11 cellular contexts compared by ENCODE assay signal in the genomic region with DNA sequence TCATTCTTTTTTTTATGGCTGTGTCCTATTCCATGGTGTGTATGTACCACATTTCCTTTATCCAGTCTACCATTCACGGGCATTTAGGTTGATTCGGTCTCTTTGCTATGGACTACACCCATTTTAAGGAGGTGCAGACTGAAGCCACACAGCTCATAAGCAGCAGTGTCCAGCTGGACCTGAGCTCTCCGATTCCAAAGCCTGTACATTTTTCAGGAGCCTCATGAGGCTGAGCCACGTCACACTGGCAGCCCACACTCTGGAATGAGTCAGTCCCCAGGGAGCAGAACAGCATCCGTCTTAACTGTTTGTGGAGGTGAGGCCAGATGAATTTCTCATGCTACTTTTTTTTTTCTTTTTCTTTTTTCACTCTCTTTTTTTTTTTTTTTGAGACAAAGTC.
DNase-seq lines count a peak whose midpoint lies in the region; TF ChIP-seq lines count a peak whose summit lies in the region.
"Had no signal": no experiment of that assay in that cellular context is flagged by ENCODE, and none has a peak within 500 bp of the region (broad histone marks: within the 10 kb centered on the region; RNA-seq: fewer than 3 reads in every experiment).

No MANE protein-coding gene starts in this region.

- no peaks in the 10 kb centered on the region for H3K27me3 ChIP-seq in BJ (ENCODE audit: control insufficient read depth, insufficient read depth, low read length)
- no peaks in the 10 kb centered on the region for H3K27me3 ChIP-seq in PC-9 (ENCODE audit: insufficient read depth, low read depth)

- H3K9me3 ChIP-seq in PC-9 (ENCODE audit: insufficient read depth, low read depth): no peaks in the 10 kb centered on the region

- H3K79me2 ChIP-seq in PC-9 (ENCODE audit: low read depth): no peaks in the 10 kb centered on the region

- peaks cover 66% of the 10 kb centered on the region for H3K4me1 ChIP-seq in PC-9 (replicated peaks; ENCODE audit: insufficient read depth)

- no peaks in the 10 kb centered on the region for H4K20me1 ChIP-seq in PC-9 (ENCODE audit: insufficient read depth)

- H3K9me2 ChIP-seq in PC-9 (ENCODE audit: insufficient read depth): no peaks in the 10 kb centered on the region

- intact Hi-C loops in PC-9 (cut with micrococcal nuclease; ENCODE audit: unreplicated experiment): loop anchor here (5.0 to 10.0 kb wide), 2 partner anchors 41 to 636 kb away; partner anchors contain the start of gene FOXC2

- no peak overlapping the region for H2AFZ ChIP-seq in PC-9

- DNase-seq in BJ (ENCODE audit: low read depth) (peak; percentile 92), PC-9 (peak in 1 of 2 experiments; percentile 69), epithelial cell of prostate (ENCODE audit: low read depth, low spot score) (peak; percentile 20), occipital lobe (lab: John Stamatoyannopoulos, UW) (peak; percentile 23), NCI-H187 (lab: John Stamatoyannopoulos, UW) (no peak), NCI-H2029 (lab: John Stamatoyannopoulos, UW) (no peak), RPMI8226 (no peak), GM13976 (ENCODE audit: low spot score) (no peak)
- DNase-seq: DMS79 treated with DMSO at 0.1 percent for 48 hours, MV-4-11, naive B cell had no signal

- H3K36me3 ChIP-seq in BJ (ENCODE audit: control insufficient read depth, insufficient read depth, low read length) (no peaks in the 10 kb centered on the region), PC-9 (ENCODE audit: low read depth) (no peaks in the 10 kb centered on the region)

- H3K4me3 ChIP-seq in BJ (ENCODE audit: low read depth, low read length) (no peak overlapping the region), PC-9 (no peak overlapping the region)

- TF ChIP-seq CTCF in BJ (IDR thresholded peaks at IDR 0.05; ENCODE audit: insufficient read depth, low read depth, low read length) (no peak), PC-9 (conservative IDR thresholded peaks at IDR 0.05) (no peak), GM13976 (IDR thresholded peaks at IDR 0.05; ENCODE audit: borderline replicate concordance, control extremely low read depth, extremely low read depth, insufficient read depth, missing control alignments) (no peak)

- H3K4me2 ChIP-seq in PC-9: peak overlapping the region; percentile 30

- in situ Hi-C loops in GM13976 (cut with MboI; ENCODE audit: low sequenced_read_pairs, unreplicated experiment): no loop called here

- BruUV-seq in PC-9 (replicated peaks; lab: Mats Ljungman, UMichigan): no TSS peak

- peaks cover 23% of the 10 kb centered on the region for H3F3A ChIP-seq in PC-9 (ENCODE audit: insufficient read depth, low read depth)

- POLR2A ChIA-PET in BJ (lab: Charles Lee) (interaction anchor here (0.6 to 0.7 kb wide), 2 partner anchors 88 to 1965 kb away, joined by 4 to 8 read pairs; no protein-coding TSS in a partner anchor), PC-9 (lab: Charles Lee; ENCODE audit: unreplicated experiment) (no interaction called here)

- H3K27ac ChIP-seq in PC-9 (peak overlapping the region; percentile 34; the same call in 1 of the 2 replicates), epithelial cell of prostate (no peak overlapping the region)

- CTCF ChIA-PET in BJ (lab: Yijun Ruan, JAX) (interaction anchor here (0.8 to 3.4 kb wide), 5 partner anchors 10 to 630 kb away, joined by 3 to 25 read pairs (median 5); no protein-coding TSS in a partner anchor), PC-9 (lab: Charles Lee) (interaction anchor here (0.7 to 0.8 kb wide), 2 partner anchors 28 to 435 kb away, joined by 3 to 4 read pairs; no protein-coding TSS in a partner anchor)

Comparison
In these comparisons a context has a peak if more than half of its experiments do, and no peak if none do; other contexts are left out.
1. DNase-seq: peak in BJ (single experiment), epithelial cell of prostate (single experiment) and occipital lobe (single experiment); none in NCI-H187 (0 of 2), NCI-H2029 (single experiment), RPMI8226 (single experiment) and GM13976 (single experiment).